Comparison of ENCODE assay signal across 18 cellular contexts in the genomic region with DNA sequence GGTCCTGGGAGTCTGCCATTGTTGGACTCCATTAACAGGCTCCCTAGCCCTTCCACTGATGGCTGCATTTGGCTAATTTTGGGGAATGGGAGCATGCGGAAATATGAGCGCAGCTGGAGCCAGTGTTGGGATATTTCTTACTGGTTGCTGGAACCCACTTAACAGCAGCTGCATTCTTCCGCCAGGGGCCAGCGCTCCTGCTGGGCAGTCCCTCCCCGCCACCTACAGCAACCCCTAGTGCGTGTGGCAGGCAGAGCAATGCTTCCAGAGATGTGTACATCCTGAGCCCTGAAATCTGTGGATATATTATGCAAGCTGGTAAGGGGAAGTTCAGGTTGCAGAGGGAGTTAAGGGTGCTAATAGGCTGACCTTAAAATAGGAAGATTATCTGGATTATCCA. TPM values are rescaled to one million over a fixed set of nuclear protein-coding genes. Genes with fewer than 3 reads are reported as not detected.
DNase-seq lines count a peak whose midpoint lies in the region; ATAC-seq and TF ChIP-seq lines count a peak whose summit lies in the region.
"Had no signal": no experiment of that assay in that cellular context is flagged by ENCODE, and none has a peak within 500 bp of the region (broad histone marks: within the 10 kb centered on the region; RNA-seq: fewer than 3 reads in every experiment).

No MANE protein-coding gene starts in this region.

- H3K9me3 ChIP-seq in Caco-2 (peaks cover 4% of the 10 kb centered on the region; the same call in 1 of the 2 replicates), H9 (ENCODE audit: control insufficient read depth, low read depth, low read length) (no peaks in the 10 kb centered on the region)
- no peaks in the 10 kb centered on the region for H3K9me3 ChIP-seq in CD8-positive, alpha-beta memory T cell (ENCODE audit: low read length)

- H2AK5ac ChIP-seq in H9 (ENCODE audit: insufficient read length, low read length) (no peak overlapping the region), mesendoderm (ENCODE audit: low read length) (no peak overlapping the region)

- no peak overlapping the region for H3K27ac Mint-ChIP-seq in Caco-2 (ENCODE audit: unreplicated experiment)
- H3K27ac Mint-ChIP-seq in H9: no peak overlapping the region
- H3K27ac Mint-ChIP-seq in WTC11: no peak overlapping the region
- H3K27ac Mint-ChIP-seq in CD8-positive, alpha-beta memory T cell: no peak overlapping the region

- WGBS in H9 (ENCODE audit: extremely low coverage, insufficient read length, low lambda C conversion rate): no CpG with 5 or more reads among the region's 6 CpGs
- no CpG with 5 or more reads among the region's 6 CpGs for WGBS in mesendoderm (ENCODE audit: extremely low coverage, insufficient coverage, low lambda C conversion rate)

- H2AFZ ChIP-seq in H9 (ENCODE audit: low read length): no peak overlapping the region

- no peak overlapping the region for H2BK12ac ChIP-seq in H9 (ENCODE audit: insufficient read length, low read depth, low read length)

- H3K27me3 Mint-ChIP-seq in Caco-2 (ENCODE audit: insufficient read depth, unreplicated experiment) (peaks cover 16% of the 10 kb centered on the region), H9 (ENCODE audit: low read depth) (peaks cover 12% of the 10 kb centered on the region), WTC11 (ENCODE audit: low read depth) (peaks cover 8% of the 10 kb centered on the region; the same call in 1 of the 2 replicates)
- H3K27me3 Mint-ChIP-seq in CD8-positive, alpha-beta memory T cell: peaks cover 12 to 14% of the 10 kb centered on the region in 2 donors

- H3K56ac ChIP-seq in H9 (ENCODE audit: insufficient read length, low read depth, low read length) (no peak overlapping the region), mesendoderm (ENCODE audit: low read length) (no peak overlapping the region)

- H4K8ac ChIP-seq in H9 (replicated peaks; ENCODE audit: insufficient read length, low read depth, low read length): no peak overlapping the region
- H4K8ac ChIP-seq in mesendoderm (ENCODE audit: low read depth, low read length): no peak overlapping the region

- H4K91ac ChIP-seq in H9 (ENCODE audit: insufficient read length, low read depth, low read length): no peak overlapping the region

- H2BK120ac ChIP-seq in H9 (ENCODE audit: low read depth, low read length, poor library complexity, severe bottlenecking) (no peak overlapping the region), mesendoderm (ENCODE audit: low read depth, low read length) (no peak overlapping the region)

- POLR2A ChIA-PET in Caco-2 (lab: Charles Lee) (no interaction called here), WTC11 (lab: Charles Lee) (no interaction called here)
- POLR2A ChIA-PET in CD8-positive, alpha-beta memory T cell (lab: Charles Lee): no interaction called here

- H3K9me3 Mint-ChIP-seq in Caco-2 (ENCODE audit: unreplicated experiment): no peaks in the 10 kb centered on the region
- H3K9me3 Mint-ChIP-seq in H9: no peaks in the 10 kb centered on the region
- H3K9me3 Mint-ChIP-seq in WTC11: peaks cover 4% of the 10 kb centered on the region; the same call in 1 of the 2 replicates
- no peaks in the 10 kb centered on the region for H3K9me3 Mint-ChIP-seq in CD8-positive, alpha-beta memory T cell

- H3K4me1 Mint-ChIP-seq in Caco-2 (ENCODE audit: low read depth, unreplicated experiment): no peaks in the 10 kb centered on the region
- H3K4me1 Mint-ChIP-seq in H9: peaks cover 37 to 43% of the 10 kb centered on the region in 2 experiments
- peaks cover 42% of the 10 kb centered on the region for H3K4me1 Mint-ChIP-seq in WTC11
- no peaks in the 10 kb centered on the region for H3K4me1 Mint-ChIP-seq in CD8-positive, alpha-beta memory T cell

- no peaks in the 10 kb centered on the region for H3K36me3 ChIP-seq in Caco-2 (ENCODE audit: control insufficient read depth, insufficient read depth, low read length)
- H3K36me3 ChIP-seq in mesendoderm (ENCODE audit: control insufficient read depth, insufficient read depth, low read length): no peaks in the 10 kb centered on the region
- H3K36me3 ChIP-seq in CD8-positive, alpha-beta memory T cell (ENCODE audit: insufficient read depth, low read length): no peaks in the 10 kb centered on the region

- H2BK15ac ChIP-seq in H9 (ENCODE audit: low read depth, low read length) (no peak overlapping the region), mesendoderm (replicated peaks; ENCODE audit: low read depth) (no peak overlapping the region)

- no peak overlapping the region for H3K18ac ChIP-seq in H9 (ENCODE audit: insufficient read length, low read depth, low read length)
- H3K18ac ChIP-seq in mesendoderm (ENCODE audit: low read length): no peak overlapping the region

- no peaks in the 10 kb centered on the region for H3K36me3 Mint-ChIP-seq in Caco-2 (ENCODE audit: insufficient read depth, unreplicated experiment)
- H3K36me3 Mint-ChIP-seq in H9 (ENCODE audit: insufficient read depth in 1 of 3, low read depth in 3 of 3): no peaks in the 10 kb centered on the region
- no peaks in the 10 kb centered on the region for H3K36me3 Mint-ChIP-seq in WTC11
- no peaks in the 10 kb centered on the region for H3K36me3 Mint-ChIP-seq in CD8-positive, alpha-beta memory T cell

- no peak overlapping the region for H2BK20ac ChIP-seq in H9 (ENCODE audit: low read depth, low read length, poor library complexity, severe bottlenecking)

- H3K79me1 ChIP-seq in H9 (ENCODE audit: insufficient read depth, low read depth, low read length, poor library complexity, severe bottlenecking) (no peaks in the 10 kb centered on the region), mesendoderm (ENCODE audit: low read length) (no peaks in the 10 kb centered on the region)

- no peak overlapping the region for H3K4me2 ChIP-seq in H9 (ENCODE audit: insufficient read depth, insufficient read length, low read length)
- no peak overlapping the region for H3K4me2 ChIP-seq in mesendoderm (ENCODE audit: low read length)

- H3K4me3 Mint-ChIP-seq in Caco-2 (ENCODE audit: unreplicated experiment) (no peak overlapping the region), H9 (no peak overlapping the region), WTC11 (no peak overlapping the region)
- H3K4me3 Mint-ChIP-seq in CD8-positive, alpha-beta memory T cell: no peak overlapping the region

- H3K4ac ChIP-seq in H9 (ENCODE audit: low read depth, low read length): no peak overlapping the region
- H3K4ac ChIP-seq in mesendoderm (ENCODE audit: low read depth, low read length): no peak overlapping the region

- ATAC-seq in WTC11: peak; percentile 71
- no peak for ATAC-seq in HG03097 (IDR thresholded peaks at IDR 0.05; ENCODE audit: low FRiP score, unreplicated experiment)

- H3K4me3 ChIP-seq in Caco-2 (ENCODE audit: low read depth, low read length) (no peak overlapping the region), mesendoderm (ENCODE audit: low read length) (no peak overlapping the region)
- H3K4me3 ChIP-seq in CD8-positive, alpha-beta memory T cell (ENCODE audit: low read length): no peak overlapping the region

- DNase-seq in Caco-2: peak in 1 of 2 experiments; percentile 21
- peak; percentile 60 for DNase-seq in H9
- DNase-seq in WTC11 (ENCODE audit: low spot score): peak; percentile 33
- DNase-seq in mesendoderm: peak; percentile 66
- no peak for DNase-seq in NCI-H1436 treated with DMSO at 0.1 percent for 48 hours (lab: John Stamatoyannopoulos, UW)
- no peak for DNase-seq in CD8-positive, alpha-beta memory T cell
- DNase-seq: C1 segment of cervical spinal cord; KBM-7; NCI-H1417 treated with DMSO at 0.1 percent for 48 hours; NCI-H2029; NCI-H510A; NK-92 treated with Interleukin-12 subunit alpha and Interleukin-12 subunit beta, amount 100 ng/mL, for 24 hours; SHP77 had no signal

- intact Hi-C loops in Caco-2 (cut with micrococcal nuclease; ENCODE audit: unreplicated experiment): no loop called here

- no peak overlapping the region for H4K5ac ChIP-seq in H9 (ENCODE audit: insufficient read length, low read depth, low read length)
- H4K5ac ChIP-seq in mesendoderm (ENCODE audit: low read length): no peak overlapping the region

- H3K27ac ChIP-seq in H9 (ENCODE audit: insufficient read length, low read depth, low read length) (no peak overlapping the region), mesendoderm (ENCODE audit: low read depth, low read length) (no peak overlapping the region)
- no peak overlapping the region for H3K27ac ChIP-seq in CD8-positive, alpha-beta memory T cell (ENCODE audit: low read depth, low read length)
- H3K27ac ChIP-seq: HL-60 had no signal

- no TSS peak for BruUV-seq in Caco-2 (replicated peaks; lab: Mats Ljungman, UMichigan)

- no peaks in the 10 kb centered on the region for H3K23me2 ChIP-seq in H9 (ENCODE audit: insufficient read length, low read depth, low read length, poor library complexity, severe bottlenecking)

- H3K23ac ChIP-seq in H9 (ENCODE audit: insufficient read length, low read depth, low read length) (no peak overlapping the region), mesendoderm (ENCODE audit: low read length) (no peak overlapping the region)

- H2BK5ac ChIP-seq in H9 (ENCODE audit: insufficient read length, low read length) (no peak overlapping the region), mesendoderm (ENCODE audit: low read length) (no peak overlapping the region)

- H3K79me2 ChIP-seq in H9 (ENCODE audit: insufficient read depth, low read length) (no peaks in the 10 kb centered on the region), mesendoderm (ENCODE audit: control insufficient read depth, insufficient read depth, low read length) (no peaks in the 10 kb centered on the region)

- CTCF ChIA-PET in Caco-2 (lab: Charles Lee) (no interaction called here), WTC11 (lab: Charles Lee) (interaction anchor here (0.6 to 1.8 kb wide), 10 partner anchors 8 to 239 kb away, joined by 3 to 12 read pairs (median 4); no protein-coding TSS in a partner anchor)
- CTCF ChIA-PET in CD8-positive, alpha-beta memory T cell (lab: Charles Lee): no interaction called here

- H3K27me3 ChIP-seq in Caco-2 (replicated peaks; ENCODE audit: control insufficient read depth, insufficient read depth, low read length): no peaks in the 10 kb centered on the region
- no peaks in the 10 kb centered on the region for H3K27me3 ChIP-seq in H9 (ENCODE audit: insufficient read depth, low read length)
- no peaks in the 10 kb centered on the region for H3K27me3 ChIP-seq in mesendoderm (ENCODE audit: insufficient read depth, low read length, poor library complexity)
- H3K27me3 ChIP-seq in CD8-positive, alpha-beta memory T cell (ENCODE audit: insufficient read depth, low read length, poor library complexity, severe bottlenecking): no peaks in the 10 kb centered on the region

- no peak overlapping the region for H3K9ac ChIP-seq in H9 (ENCODE audit: extremely low read depth, insufficient read length, low read length)
- H3K9ac ChIP-seq in mesendoderm (ENCODE audit: low read length): no peak overlapping the region

- no peak overlapping the region for H3K14ac ChIP-seq in H9 (ENCODE audit: insufficient read depth, low read length)

- no peak overlapping the region for H3T11ph ChIP-seq in H9 (ENCODE audit: low read length)

- H4K20me1 ChIP-seq in H9 (ENCODE audit: control insufficient read depth, insufficient read depth, insufficient read length): no peaks in the 10 kb centered on the region

- TF ChIP-seq CTCF in Caco-2 (IDR thresholded peaks at IDR 0.05; ENCODE audit: insufficient read depth in 1 of 2, low read depth in 1 of 2, low read length in 1 of 2, severe bottlenecking in 1 of 2, unreplicated experiment in 1 of 2) (peak; percentile 20 to 33), H9 (conservative IDR thresholded peaks at IDR 0.05) (peak; percentile 46; the same call in 2 of the 3 replicates), WTC11 (IDR thresholded peaks at IDR 0.05) (no peak)

- H3K4me1 ChIP-seq in Caco-2: no peaks in the 10 kb centered on the region
- H3K4me1 ChIP-seq in H9 (ENCODE audit: insufficient read depth, low read length): peaks cover 9% of the 10 kb centered on the region; the same call in 1 of the 2 replicates
- peaks cover 7% of the 10 kb centered on the region for H3K4me1 ChIP-seq in mesendoderm (ENCODE audit: control insufficient read depth, low read depth, low read length)
- H3K4me1 ChIP-seq in CD8-positive, alpha-beta memory T cell (ENCODE audit: insufficient read depth, low read length): no peaks in the 10 kb centered on the region

RNA-seq across cellular contexts. Expression of a gene that starts 16.4 kb away (rescaled TPM):
- not detected in 2 replicates for total RNA-seq in Caco-2 (2022)
- total RNA-seq in H9 (2021): not detected in 2 replicates
- not detected in 3 replicates for total RNA-seq in WTC11 (2021)
- not detected for polyA plus RNA-seq in mesendoderm (2013, experiment 1 of 2)
- polyA plus RNA-seq in mesendoderm (2013, experiment 2 of 2): not detected
- not detected for total RNA-seq in CD8-positive, alpha-beta memory T cell
- polyA plus RNA-seq in CD8-positive, alpha-beta memory T cell: not detected
- total RNA-seq: A673, Daoy, OCI-LY7 had no signal

RNA-seq across cellular contexts. Expression of a gene that starts 54.7 kb away (rescaled TPM):
- total RNA-seq in Caco-2 (2022) (not detected in 2 replicates), H9 (2021) (not detected in 2 replicates), WTC11 (2021) (not detected in 3 replicates)
- polyA plus RNA-seq in mesendoderm (2013, experiment 1 of 2): 0.46 TPM
- polyA plus RNA-seq in mesendoderm (2013, experiment 2 of 2): 0.71 TPM
- total RNA-seq in CD8-positive, alpha-beta memory T cell: not detected
- polyA plus RNA-seq in CD8-positive, alpha-beta memory T cell: not detected
- total RNA-seq: A673, Daoy, OCI-LY7 had no signal

Comparison
In these comparisons a context has a peak if more than half of its experiments do, and no peak if none do; other contexts are left out.
1. DNase-seq: peak in H9 (single experiment), WTC11 (single experiment) and mesendoderm (single experiment); none in NCI-H1436 treated with DMSO at 0.1 percent for 48 hours (single experiment) and CD8-positive, alpha-beta memory T cell (0 of 5).